1 cellular context compared by ENCODE assay signal in genomic region chr20:41051426-41051825, GRCh38.
TF ChIP-seq lines count a peak whose summit lies in the region.

No MANE protein-coding gene starts in this region.

TF ChIP-seq in GM12878, 131 proteins besides CTCF, POLR2A, EP300 and RAD21 (continued from another document):
- TF ChIP-seq, protein P1, sequence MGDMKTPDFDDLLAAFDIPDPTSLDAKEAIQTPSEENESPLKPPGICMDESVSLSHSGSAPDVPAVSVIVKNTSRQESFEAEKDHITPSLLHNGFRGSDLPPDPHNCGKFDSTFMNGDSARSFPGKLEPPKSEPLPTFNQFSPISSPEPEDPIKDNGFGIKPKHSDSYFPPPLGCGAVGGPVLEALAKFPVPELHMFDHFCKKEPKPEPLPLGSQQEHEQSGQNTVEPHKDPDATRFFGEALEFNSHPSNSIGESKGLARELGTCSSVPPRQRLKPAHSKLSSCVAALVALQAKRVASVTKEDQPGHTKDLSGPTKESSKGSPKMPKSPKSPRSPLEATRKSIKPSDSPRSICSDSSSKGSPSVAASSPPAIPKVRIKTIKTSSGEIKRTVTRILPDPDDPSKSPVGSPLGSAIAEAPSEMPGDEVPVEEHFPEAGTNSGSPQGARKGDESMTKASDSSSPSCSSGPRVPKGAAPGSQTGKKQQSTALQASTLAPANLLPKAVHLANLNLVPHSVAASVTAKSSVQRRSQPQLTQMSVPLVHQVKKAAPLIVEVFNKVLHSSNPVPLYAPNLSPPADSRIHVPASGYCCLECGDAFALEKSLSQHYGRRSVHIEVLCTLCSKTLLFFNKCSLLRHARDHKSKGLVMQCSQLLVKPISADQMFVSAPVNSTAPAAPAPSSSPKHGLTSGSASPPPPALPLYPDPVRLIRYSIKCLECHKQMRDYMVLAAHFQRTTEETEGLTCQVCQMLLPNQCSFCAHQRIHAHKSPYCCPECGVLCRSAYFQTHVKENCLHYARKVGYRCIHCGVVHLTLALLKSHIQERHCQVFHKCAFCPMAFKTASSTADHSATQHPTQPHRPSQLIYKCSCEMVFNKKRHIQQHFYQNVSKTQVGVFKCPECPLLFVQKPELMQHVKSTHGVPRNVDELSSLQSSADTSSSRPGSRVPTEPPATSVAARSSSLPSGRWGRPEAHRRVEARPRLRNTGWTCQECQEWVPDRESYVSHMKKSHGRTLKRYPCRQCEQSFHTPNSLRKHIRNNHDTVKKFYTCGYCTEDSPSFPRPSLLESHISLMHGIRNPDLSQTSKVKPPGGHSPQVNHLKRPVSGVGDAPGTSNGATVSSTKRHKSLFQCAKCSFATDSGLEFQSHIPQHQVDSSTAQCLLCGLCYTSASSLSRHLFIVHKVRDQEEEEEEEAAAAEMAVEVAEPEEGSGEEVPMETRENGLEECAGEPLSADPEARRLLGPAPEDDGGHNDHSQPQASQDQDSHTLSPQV (IDR thresholded peaks at IDR 0.05): no peak
- TF ChIP-seq MLLT1 (IDR thresholded peaks at IDR 0.05) (no peak), RUNX3 (IDR thresholded peaks at IDR 0.05; ENCODE audit: low read length) (no peak), RAD51 (IDR thresholded peaks at IDR 0.05) (no peak), NKRF (conservative IDR thresholded peaks at IDR 0.05) (no peak), KDM1A (IDR thresholded peaks at IDR 0.05; ENCODE audit: borderline replicate concordance) (no peak), YY1 (IDR thresholded peaks at IDR 0.05; ENCODE audit: low read depth, low read length) (no peak), NR2C2 (IDR thresholded peaks at IDR 0.05; ENCODE audit: borderline replicate concordance, control insufficient read depth, insufficient read length, low read depth) (no peak), SUZ12 (IDR thresholded peaks at IDR 0.05; ENCODE audit: unreplicated experiment) (no peak)
- TF ChIP-seq, protein P2, sequence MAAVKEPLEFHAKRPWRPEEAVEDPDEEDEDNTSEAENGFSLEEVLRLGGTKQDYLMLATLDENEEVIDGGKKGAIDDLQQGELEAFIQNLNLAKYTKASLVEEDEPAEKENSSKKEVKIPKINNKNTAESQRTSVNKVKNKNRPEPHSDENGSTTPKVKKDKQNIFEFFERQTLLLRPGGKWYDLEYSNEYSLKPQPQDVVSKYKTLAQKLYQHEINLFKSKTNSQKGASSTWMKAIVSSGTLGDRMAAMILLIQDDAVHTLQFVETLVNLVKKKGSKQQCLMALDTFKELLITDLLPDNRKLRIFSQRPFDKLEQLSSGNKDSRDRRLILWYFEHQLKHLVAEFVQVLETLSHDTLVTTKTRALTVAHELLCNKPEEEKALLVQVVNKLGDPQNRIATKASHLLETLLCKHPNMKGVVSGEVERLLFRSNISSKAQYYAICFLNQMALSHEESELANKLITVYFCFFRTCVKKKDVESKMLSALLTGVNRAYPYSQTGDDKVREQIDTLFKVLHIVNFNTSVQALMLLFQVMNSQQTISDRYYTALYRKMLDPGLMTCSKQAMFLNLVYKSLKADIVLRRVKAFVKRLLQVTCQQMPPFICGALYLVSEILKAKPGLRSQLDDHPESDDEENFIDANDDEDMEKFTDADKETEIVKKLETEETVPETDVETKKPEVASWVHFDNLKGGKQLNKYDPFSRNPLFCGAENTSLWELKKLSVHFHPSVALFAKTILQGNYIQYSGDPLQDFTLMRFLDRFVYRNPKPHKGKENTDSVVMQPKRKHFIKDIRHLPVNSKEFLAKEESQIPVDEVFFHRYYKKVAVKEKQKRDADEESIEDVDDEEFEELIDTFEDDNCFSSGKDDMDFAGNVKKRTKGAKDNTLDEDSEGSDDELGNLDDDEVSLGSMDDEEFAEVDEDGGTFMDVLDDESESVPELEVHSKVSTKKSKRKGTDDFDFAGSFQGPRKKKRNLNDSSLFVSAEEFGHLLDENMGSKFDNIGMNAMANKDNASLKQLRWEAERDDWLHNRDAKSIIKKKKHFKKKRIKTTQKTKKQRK (IDR thresholded peaks at IDR 0.05; ENCODE audit: low read depth, low read length): no peak
